ENCODE assay signal across 11 cellular contexts in genomic region chr10:14532473-14533251, GRCh38.
DNase-seq lines count a peak whose midpoint lies in the region; ATAC-seq, FAIRE-seq and TF ChIP-seq lines count a peak whose summit lies in the region.
"Had no signal": no experiment of that assay in that cellular context is flagged by ENCODE, and none has a peak within 500 bp of the region (broad histone marks: within the 10 kb centered on the region; RNA-seq: fewer than 3 reads in every experiment).

No MANE protein-coding gene starts in this region.

- H3K27me3 ChIP-seq in H9 (ENCODE audit: insufficient read depth, low read length) (no peaks in the 10 kb centered on the region), HepG2 (ENCODE audit: control insufficient read depth in 1 of 2, insufficient read depth in 2 of 2, low read length in 2 of 2) (no peaks in the 10 kb centered on the region), osteoblast (ENCODE audit: insufficient read depth, low read length) (no peaks in the 10 kb centered on the region)
- H3K27me3 ChIP-seq: heart right ventricle had no signal

- H3K4me2 ChIP-seq in A549 = peak overlapping the region; percentile 93
- H3K4me2 ChIP-seq in H9 (ENCODE audit: insufficient read depth, insufficient read length, low read length) = no peak overlapping the region
- H3K4me2 ChIP-seq in HepG2 (ENCODE audit: low read depth, low read length) = peak overlapping the region; percentile 83
- no peak overlapping the region for H3K4me2 ChIP-seq in osteoblast (ENCODE audit: insufficient read depth, low read length)

- WGBS in A549 (ENCODE audit: missing lambda C conversion rate) = 17% methylated on average over 17 of the region's 17 CpGs
- no CpG with 5 or more reads among the region's 17 CpGs for WGBS in H9 (ENCODE audit: extremely low coverage, insufficient read length, low lambda C conversion rate)
- 8% methylated on average over 16 of the region's 17 CpGs for WGBS in HepG2 (ENCODE audit: low lambda C conversion rate)

- TF ChIP-seq CTCF in A549 (IDR thresholded peaks at IDR 0.05) (no peak), H9 (conservative IDR thresholded peaks at IDR 0.05) (no peak), HepG2 (CRISPR knock-in tag; IDR thresholded peaks at IDR 0.05) (no peak), osteoblast (IDR thresholded peaks at IDR 0.05; ENCODE audit: extremely low read depth, low read depth, low read length) (no peak)

- no peak overlapping the region for H2AK5ac ChIP-seq in H9 (ENCODE audit: insufficient read length, low read length)

- H3K27ac Mint-ChIP-seq in H9 = peak overlapping the region in 2 of 3 experiments; percentile 48 to 91; a peak in 5 of 7 replicates

- H2BK120ac ChIP-seq in H9 (ENCODE audit: low read depth, low read length, poor library complexity, severe bottlenecking) = no peak overlapping the region

- TF ChIP-seq EP300 in A549 (IDR thresholded peaks at IDR 0.05) = no peak
- TF ChIP-seq EP300 in HepG2 (IDR thresholded peaks at IDR 0.05; ENCODE audit: low read depth in 2 of 2, low read length in 2 of 2) = peak in 1 of 2 experiments; percentile 76; a peak in 2 of 4 replicates
- TF ChIP-seq EP300 in HepG2 (CRISPR knock-in tag; IDR thresholded peaks at IDR 0.05; ENCODE audit: borderline replicate concordance) = 0 out of 2 replicates have a peak, but pooled peaks have one; percentile 21

- H3K27me3 Mint-ChIP-seq in H9 (ENCODE audit: low read depth) = no peaks in the 10 kb centered on the region

- H4K5ac ChIP-seq in H9 (ENCODE audit: insufficient read length, low read depth, low read length) = no peak overlapping the region

- H4K8ac ChIP-seq in H9 (replicated peaks; ENCODE audit: insufficient read length, low read depth, low read length) = no peak overlapping the region

- H3K27ac ChIP-seq in A549 (peak overlapping the region; percentile 75 to 78), H9 (ENCODE audit: insufficient read length, low read depth, low read length) (no peak overlapping the region), HepG2 (ENCODE audit: extremely low read length, insufficient read depth, low read length) (peak overlapping the region; percentile 9), osteoblast (ENCODE audit: low read depth, low read length) (no peak overlapping the region)
- H3K27ac ChIP-seq: C4-2B, heart right ventricle had no signal

- H3K79me1 ChIP-seq in H9 (ENCODE audit: insufficient read depth, low read depth, low read length, poor library complexity, severe bottlenecking) = no peaks in the 10 kb centered on the region

- intact Hi-C loops in HepG2 (cut with micrococcal nuclease; ENCODE audit: unreplicated experiment) = loop anchor here (1.0 to 10.0 kb wide), 2 partner anchors 33 to 422 kb away; partner anchors contain the start of genes DCLRE1C and MEIG1

- no peak overlapping the region for H3K4ac ChIP-seq in H9 (ENCODE audit: low read depth, low read length)

- peaks cover 13% of the 10 kb centered on the region in 2 experiments; a peak in 3 of 4 replicates for H3K4me1 Mint-ChIP-seq in H9

- H3K4me3 Mint-ChIP-seq in H9 = no peak overlapping the region

- no peak overlapping the region for H2BK12ac ChIP-seq in H9 (ENCODE audit: insufficient read length, low read depth, low read length)

- peaks cover 5 to 11% of the 10 kb centered on the region in 2 experiments; a peak in 4 of 5 replicates for H3K36me3 ChIP-seq in HepG2 (replicated peaks in 1 of 2; ENCODE audit: control insufficient read depth in 1 of 2, insufficient read depth in 2 of 2, low read length in 2 of 2)
- no peaks in the 10 kb centered on the region for H3K36me3 ChIP-seq in osteoblast (ENCODE audit: insufficient read depth, low read length)

- H3K4me3 ChIP-seq in A549 (peak overlapping the region; percentile 33; the same call in 2 of the 3 replicates), HepG2 (replicated peaks in 1 of 3; ENCODE audit: insufficient read depth in 1 of 3, low read depth in 2 of 3, low read length in 3 of 3) (peak overlapping the region in 2 of 3 experiments; percentile 2 to 42; a peak in 5 of 6 replicates), osteoblast (ENCODE audit: insufficient read depth, low read length) (no peak overlapping the region)
- H3K4me3 ChIP-seq: heart right ventricle had no signal

- no TSS peak for BruUV-seq in HepG2 (replicated peaks; lab: Mats Ljungman, UMichigan)

- in situ Hi-C loops in HepG2 (cut with HindIII; ENCODE audit: extremely low pct_ligation_motif_present, low pct_unique_long_range_greater_than_20kb) = no loop called here

- no peak overlapping the region for H3T11ph ChIP-seq in H9 (ENCODE audit: low read length)

- H3K9ac ChIP-seq in H9 (ENCODE audit: extremely low read depth, insufficient read length, low read length) (no peak overlapping the region), HepG2 (ENCODE audit: insufficient read depth, low read depth, low read length) (peak overlapping the region; percentile 19; the same call in 1 of the 2 replicates)

- FAIRE-seq in A549 (lab: Jason Lieb, UNC) (no peak), HepG2 (lab: Jason Lieb, UNC) (peak; percentile 64)

- TF ChIP-seq POLR2A in A549 (IDR thresholded peaks at IDR 0.05; ENCODE audit: low read length) (no peak), HepG2 (IDR thresholded peaks at IDR 0.05; ENCODE audit: insufficient read depth in 1 of 2, low read depth in 2 of 2, low read length in 2 of 2) (peak in 1 of 2 experiments; percentile 31; a peak in 1 of 4 replicates)

- H2BK15ac ChIP-seq in H9 (ENCODE audit: low read depth, low read length) = no peak overlapping the region

- H3K9me3 Mint-ChIP-seq in H9 = no peaks in the 10 kb centered on the region

- CTCF ChIA-PET in A549 (lab: Yijun Ruan, JAX) = interaction anchor here (0.8 to 5.4 kb wide), 3 partner anchors 192 to 336 kb away, joined by 3 to 56 read pairs (median 3); no protein-coding TSS in a partner anchor
- CTCF ChIA-PET in HepG2 (lab: Yijun Ruan, JAX; ENCODE audit: low intra/inter-chr PET ratio, low total read pairs) = no interaction called here

- H3K23me2 ChIP-seq in H9 (ENCODE audit: insufficient read length, low read depth, low read length, poor library complexity, severe bottlenecking) = no peaks in the 10 kb centered on the region

- no peak overlapping the region for H2AFZ ChIP-seq in H9 (ENCODE audit: low read length)
- H2AFZ ChIP-seq in HepG2 (ENCODE audit: low read length) = no peak overlapping the region
- H2AFZ ChIP-seq in osteoblast (ENCODE audit: low read length) = no peak overlapping the region

- H4K20me1 ChIP-seq in H9 (ENCODE audit: control insufficient read depth, insufficient read depth, insufficient read length) (no peaks in the 10 kb centered on the region), HepG2 (ENCODE audit: insufficient read depth, low read length) (peaks cover 31% of the 10 kb centered on the region), osteoblast (ENCODE audit: insufficient read depth, low read length) (no peaks in the 10 kb centered on the region)

- H3K14ac ChIP-seq in H9 (ENCODE audit: insufficient read depth, low read length) = no peak overlapping the region

- POLR2A ChIA-PET in A549 (lab: Yijun Ruan, JAX) (no interaction called here), HepG2 (lab: Yijun Ruan, JAX) (interaction anchor here (0.8 to 1.2 kb wide), 2 partner anchors 18 to 305 kb away, joined by 3 to 8 read pairs; partner anchors contain the start of genes CDNF, HSPA14 and MSANTD7)

- peaks cover 2 to 9% (median 4%) of the 10 kb centered on the region in 3 experiments; a peak in 4 of 7 replicates for H3K36me3 Mint-ChIP-seq in H9 (ENCODE audit: insufficient read depth in 1 of 3, low read depth in 3 of 3)

- H3K79me2 ChIP-seq in H9 (ENCODE audit: insufficient read depth, low read length) = peaks cover 4% of the 10 kb centered on the region; the same call in 1 of the 2 replicates
- H3K79me2 ChIP-seq in HepG2 (ENCODE audit: insufficient read depth, low read length) = peaks cover 20% of the 10 kb centered on the region
- peaks cover 27% of the 10 kb centered on the region for H3K79me2 ChIP-seq in osteoblast (ENCODE audit: insufficient read depth, low read length)

- no peak overlapping the region for H3K18ac ChIP-seq in H9 (ENCODE audit: insufficient read length, low read depth, low read length)

- H2BK20ac ChIP-seq in H9 (ENCODE audit: low read depth, low read length, poor library complexity, severe bottlenecking) = no peak overlapping the region

- H3K4me1 ChIP-seq in A549 = peaks cover 97% of the 10 kb centered on the region
- no peaks in the 10 kb centered on the region for H3K4me1 ChIP-seq in H9 (ENCODE audit: insufficient read depth, low read length)
- peaks cover 67% of the 10 kb centered on the region for H3K4me1 ChIP-seq in HepG2 (ENCODE audit: insufficient read depth, low read length)
- H3K4me1 ChIP-seq in osteoblast (ENCODE audit: insufficient read depth, low read length) = peaks cover 3% of the 10 kb centered on the region

- peak; percentile 60 to 81 for DNase-seq in A549 (ENCODE audit: low read depth in 1 of 2, low spot score in 1 of 2)
- no peak for DNase-seq in H9
- DNase-seq in amniotic epithelial cell (ENCODE audit: low read depth) = peak; percentile 70
- DNase-seq in HepG2 (ENCODE audit: low spot score) = peak; percentile 95
- no peak for DNase-seq in osteoblast (ENCODE audit: insufficient read length, low spot score, missing footprints)
- DNase-seq in NK-92 (lab: John Stamatoyannopoulos, UW; ENCODE audit: unreplicated experiment) = no peak
- DNase-seq in NCI-H1048 (lab: John Stamatoyannopoulos, UW) = no peak
- DNase-seq in NCI-H82 (lab: John Stamatoyannopoulos, UW) = no peak
- DNase-seq: cortex of kidney, heart right ventricle had no signal

- ATAC-seq in A549 (peak; percentile 82 to 84), HepG2 (peak; percentile 88)

- TF ChIP-seq RAD21 in A549 (conservative IDR thresholded peaks at IDR 0.05 in 1 of 2, IDR thresholded peaks at IDR 0.05 in 1 of 2) (no peak), HepG2 (CRISPR knock-in tag; IDR thresholded peaks at IDR 0.05) (no peak)

- no peak overlapping the region for H3K56ac ChIP-seq in H9 (ENCODE audit: insufficient read length, low read depth, low read length)

- H3K23ac ChIP-seq in H9 (ENCODE audit: insufficient read length, low read depth, low read length) = no peak overlapping the region

- no peaks in the 10 kb centered on the region for H3K9me3 ChIP-seq in A549
- no peaks in the 10 kb centered on the region for H3K9me3 ChIP-seq in H9 (ENCODE audit: control insufficient read depth, low read depth, low read length)
- no peaks in the 10 kb centered on the region for H3K9me3 ChIP-seq in HepG2 (ENCODE audit: low read length)
- H3K9me3 ChIP-seq in osteoblast (ENCODE audit: low read depth, low read length) = no peaks in the 10 kb centered on the region
- H3K9me3 ChIP-seq: heart right ventricle had no signal

- H2BK5ac ChIP-seq in H9 (ENCODE audit: insufficient read length, low read length) = no peak overlapping the region

- no peak overlapping the region for H4K91ac ChIP-seq in H9 (ENCODE audit: insufficient read length, low read depth, low read length)

TF ChIP-seq in A549, 52 proteins besides CTCF, POLR2A, EP300 and RAD21 (continues in another document):
- TF ChIP-seq NFE2L2 (conservative IDR thresholded peaks at IDR 0.05; ENCODE audit: low read length) = no peak
- no peak for TF ChIP-seq RARB (CRISPR knock-in tag; IDR thresholded peaks at IDR 0.05)

TF ChIP-seq in HepG2, 621 proteins besides CTCF, POLR2A, EP300 and RAD21 (continues in another document):
- TF ChIP-seq PCBP1 (IDR thresholded peaks at IDR 0.05; ENCODE audit: borderline replicate concordance, low read depth, low read length) = no peak
- TF ChIP-seq ZNF546 (CRISPR knock-in tag; conservative IDR thresholded peaks at IDR 0.05) = no peak
- TF ChIP-seq RARG (CRISPR knock-in tag; IDR thresholded peaks at IDR 0.05; ENCODE audit: low read depth) = no peak
- TF ChIP-seq RARA (CRISPR knock-in tag; IDR thresholded peaks at IDR 0.05) = peak; percentile 97

Comparison
In these comparisons a context has a peak if more than half of its experiments do, and no peak if none do; other contexts are left out.
1. DNase-seq: peak in A549 (2 of 2), amniotic epithelial cell (single experiment) and HepG2 (single experiment); none in H9 (single experiment), osteoblast (single experiment), NK-92 (single experiment), NCI-H1048 (single experiment) and NCI-H82 (single experiment).
2. H3K27ac ChIP-seq: peak in A549 (2 of 2) and HepG2 (single experiment); none in H9 (single experiment) and osteoblast (single experiment).
3. H3K4me2 ChIP-seq: peak in A549 (single experiment) and HepG2 (single experiment); none in H9 (single experiment) and osteoblast (single experiment).
4. Of the 38 proteins assayed by ChIP-seq in both HepG2 and A549: peak only in HepG2: EP300, ESRRA and HDAC2; only in A549: none; in both: JUNB and MAX; in neither: 28; mixed calls (peak in some experiments, not most) for 5.